Comparison of ENCODE assay signal across 9 cellular contexts in genomic region chr19:17468302-17469091, GRCh38. TPM values are rescaled to one million over a fixed set of nuclear protein-coding genes. Genes with fewer than 3 reads are reported as not detected.
DNase-seq lines count a peak whose midpoint lies in the region; ATAC-seq and TF ChIP-seq lines count a peak whose summit lies in the region.
"Had no signal": no experiment of that assay in that cellular context is flagged by ENCODE, and none has a peak within 500 bp of the region (broad histone marks: within the 10 kb centered on the region; RNA-seq: fewer than 3 reads in every experiment).

No MANE protein-coding gene starts in this region.

- peaks cover 5 to 15% of the 10 kb centered on the region in 2 donors for H3K4me1 ChIP-seq in uterus

- H3K27me3 Mint-ChIP-seq in activated naive CD4-positive, alpha-beta T cell treated with anti-CD3 and anti-CD28 coated beads, Interleukin-2, amount 10 ng/mL, durations not matched to agents 7 days and 5 days = peaks cover 74% of the 10 kb centered on the region

- no peaks in the 10 kb centered on the region for H3K36me3 Mint-ChIP-seq in activated naive CD4-positive, alpha-beta T cell treated with anti-CD3 and anti-CD28 coated beads, Interleukin-2, amount 10 ng/mL, durations not matched to agents 7 days and 5 days

- H3K27ac ChIP-seq in uterus = peak overlapping the region; percentile 89 to 92

- TF ChIP-seq CTCF in uterus (IDR thresholded peaks at IDR 0.05) = no peak

- peak overlapping the region; percentile 82 for H3K4me3 Mint-ChIP-seq in activated naive CD4-positive, alpha-beta T cell treated with anti-CD3 and anti-CD28 coated beads, Interleukin-2, amount 10 ng/mL, durations not matched to agents 7 days and 5 days

- no peaks in the 10 kb centered on the region for H3K36me3 ChIP-seq in uterus

- H3K27me3 ChIP-seq in uterus = no peaks in the 10 kb centered on the region

- H3K27ac Mint-ChIP-seq in activated naive CD4-positive, alpha-beta T cell treated with anti-CD3 and anti-CD28 coated beads, Interleukin-2, amount 10 ng/mL, durations not matched to agents 7 days and 5 days = no peak overlapping the region

- H3K4me3 ChIP-seq in uterus = peak overlapping the region; percentile 54 to 78

- no peaks in the 10 kb centered on the region for H3K9me3 Mint-ChIP-seq in activated naive CD4-positive, alpha-beta T cell treated with anti-CD3 and anti-CD28 coated beads, Interleukin-2, amount 10 ng/mL, durations not matched to agents 7 days and 5 days

- ATAC-seq in HG02981 (IDR thresholded peaks at IDR 0.05; ENCODE audit: unreplicated experiment) = no peak
- ATAC-seq in GM21529 (IDR thresholded peaks at IDR 0.05; ENCODE audit: unreplicated experiment) = no peak

- intact Hi-C loops in uterus (cut with DNase I; ENCODE audit: low total_unique reads) = no loop called here

- peaks cover 44% of the 10 kb centered on the region for H3K4me1 Mint-ChIP-seq in activated naive CD4-positive, alpha-beta T cell treated with anti-CD3 and anti-CD28 coated beads, Interleukin-2, amount 10 ng/mL, durations not matched to agents 7 days and 5 days

- CTCF ChIA-PET in activated naive CD4-positive, alpha-beta T cell treated with anti-CD3 and anti-CD28 coated beads, Interleukin-2, amount 10 ng/mL, durations not matched to agents 7 days and 5 days (lab: Charles Lee) = no interaction called here

- TF ChIP-seq POLR2A in uterus (IDR thresholded peaks at IDR 0.05) = no peak

- H3K9me3 ChIP-seq in uterus = no peaks in the 10 kb centered on the region

- no peak for DNase-seq in activated naive CD4-positive, alpha-beta T cell treated with anti-CD3 and anti-CD28 coated beads, Interleukin-2, amount 10 ng/mL, durations not matched to agents 7 days and 5 days
- DNase-seq in activated naive CD4-positive, alpha-beta T cell (lab: John Stamatoyannopoulos, UW) = no peak
- DNase-seq in ecto neural progenitor cell (ENCODE audit: low spot score) (peak; percentile 52), midbrain (lab: John Stamatoyannopoulos, UW) (peak; percentile 62), uterus (peak; percentile 42 to 45), activated gamma-delta T cell treated with Interleukin-2 at 50 U/mL for 16 hours (no peak)

RNA-seq across cellular contexts. Expression of gene SLC27A1, which starts 1.8 kb away (rescaled TPM):
- 10 to 100 TPM in 3 of 4 donors, 1 to 10 TPM in 1; 7.1 to 36.5 (median 26.9) TPM for total RNA-seq in uterus

RNA-seq across cellular contexts. Expression of gene NXNL1, which starts 7.8 kb away (rescaled TPM):
- total RNA-seq in uterus = not detected
- total RNA-seq: T-helper 1 cell treated with Interleukin-12 subunit alpha and Interleukin-12 subunit beta and Interleukin-4 antibody, amounts not matched to agents 30 ng/mL and 1 ng/mL, for 36 hours had no signal

RNA-seq across cellular contexts. Expression of gene TMEM221, which starts 20.0 kb away (rescaled TPM):
- total RNA-seq in uterus = 10 to 100 TPM in 1 of 4 donors, 1 to 10 TPM in 2, not detected in 1; 2.2 to 16.5 (median 3.9) TPM
- total RNA-seq: T-helper 1 cell treated with Interleukin-12 subunit alpha and Interleukin-12 subunit beta and Interleukin-4 antibody, amounts not matched to agents 30 ng/mL and 1 ng/mL, for 36 hours had no signal

RNA-seq across cellular contexts. Expression of gene PGLS, which starts 43.0 kb away (rescaled TPM):
- total RNA-seq in uterus = 10 to 100 TPM; 16.9 to 41.0 (median 34.1) TPM

RNA-seq across cellular contexts. Expression of gene MVB12A, which starts 48.6 kb away (rescaled TPM):
- total RNA-seq in uterus = 10 to 100 TPM in 3 of 4 donors, 1 to 10 TPM in 1; 3.8 to 46.7 (median 26.5) TPM

Comparison
In these comparisons a context has a peak if more than half of its experiments do, and no peak if none do; other contexts are left out.
1. DNase-seq: peak in ecto neural progenitor cell (single experiment), midbrain (single experiment) and uterus (2 of 2); none in activated naive CD4-positive, alpha-beta T cell treated with anti-CD3 and anti-CD28 coated beads, Interleukin-2, amount 10 ng/mL, durations not matched to agents 7 days and 5 days (single experiment), activated naive CD4-positive, alpha-beta T cell (0 of 4) and activated gamma-delta T cell treated with Interleukin-2 at 50 U/mL for 16 hours (single experiment).